Comparison of ENCODE assay signal across 10 cellular contexts in the genomic region with DNA sequence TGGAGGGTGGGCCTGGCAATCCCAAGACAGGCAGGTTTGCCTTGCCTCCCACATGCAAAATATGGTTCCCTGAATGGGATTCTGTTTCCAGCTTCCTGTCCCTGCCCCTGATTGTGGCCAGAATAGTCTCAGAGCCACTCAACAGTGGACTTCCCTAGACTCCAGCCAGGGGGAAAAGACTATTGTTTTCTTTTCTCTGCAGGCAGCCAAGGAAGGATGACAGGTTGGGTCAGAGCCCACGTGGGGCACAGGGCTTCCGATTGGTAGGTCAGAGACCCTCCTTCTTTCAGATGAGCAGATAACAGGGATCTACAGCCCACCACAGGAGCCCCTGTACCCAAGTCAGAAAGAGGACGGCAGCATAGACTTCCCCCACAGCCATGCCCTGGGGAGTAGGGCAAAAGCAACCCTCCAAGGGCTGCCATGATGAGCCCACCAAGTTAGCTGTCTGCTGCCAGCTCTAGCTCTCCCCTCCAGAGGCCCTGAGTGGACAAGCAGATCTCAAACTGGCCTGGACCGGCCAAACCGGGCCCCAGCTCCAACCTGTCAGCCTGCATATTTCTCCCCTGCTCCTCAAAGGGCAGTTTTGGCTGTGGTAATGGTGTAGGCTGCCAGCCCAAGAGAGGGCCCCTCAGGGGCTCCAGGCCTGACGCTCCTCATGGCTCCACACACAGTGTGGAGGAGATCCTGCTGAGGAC. TPM values are rescaled to one million over a fixed set of nuclear protein-coding genes. Genes with fewer than 3 reads are reported as not detected.
A peak's percentile ranks its signal among the peaks of the same experiment; 100 is the strongest.
DNase-seq lines count a peak whose midpoint lies in the region; ATAC-seq and TF ChIP-seq lines count a peak whose summit lies in the region.
"Had no signal": no experiment of that assay in that cellular context is flagged by ENCODE, and none has a peak within 500 bp of the region (broad histone marks: within the 10 kb centered on the region; RNA-seq: fewer than 3 reads in every experiment).

No MANE protein-coding gene starts in this region.

- peak overlapping the region; percentile 30; the same call in 1 of the 2 replicates for H2AFZ ChIP-seq in SK-N-SH (ENCODE audit: low read depth)

- H3K4me1 ChIP-seq in SK-N-SH (ENCODE audit: control insufficient read depth in 1 of 2, insufficient read depth in 2 of 2, low read depth in 1 of 2, low read length in 1 of 2) (peaks cover 12 to 19% of the 10 kb centered on the region in 2 experiments; a peak in 3 of 4 replicates), right cardiac atrium (ENCODE audit: control insufficient read depth, insufficient read depth, low read length) (peaks cover 15% of the 10 kb centered on the region)

- H3K27me3 ChIP-seq in SK-N-SH (ENCODE audit: insufficient read depth) (no peaks in the 10 kb centered on the region), right cardiac atrium (ENCODE audit: control insufficient read depth, insufficient read depth) (no peaks in the 10 kb centered on the region)
- H3K27me3 ChIP-seq: ovary had no signal

- no peak overlapping the region for H3K4me3 Mint-ChIP-seq in activated CD4-positive, alpha-beta memory T cell treated with anti-CD3 and anti-CD28 coated beads for 36 hours
- peak overlapping the region; percentile 72 for H3K4me3 Mint-ChIP-seq in stimulated activated effector memory CD8-positive, alpha-beta T cell treated with anti-CD3 and anti-CD28 coated beads, Interleukin-12 subunit alpha, Interleukin-12 subunit beta, amount 100 ng/mL, for 72 hours

- no peak overlapping the region for H3K9ac ChIP-seq in SK-N-SH

- H3K79me2 ChIP-seq in SK-N-SH (ENCODE audit: insufficient read depth), result no peaks in the 10 kb centered on the region

- H3K4me1 Mint-ChIP-seq in activated CD4-positive, alpha-beta memory T cell treated with anti-CD3 and anti-CD28 coated beads for 36 hours (ENCODE audit: low read depth), result peaks cover 77% of the 10 kb centered on the region
- peaks cover 87% of the 10 kb centered on the region for H3K4me1 Mint-ChIP-seq in stimulated activated effector memory CD8-positive, alpha-beta T cell treated with anti-CD3 and anti-CD28 coated beads, Interleukin-12 subunit alpha, Interleukin-12 subunit beta, amount 100 ng/mL, for 72 hours

- no peak for TF ChIP-seq CTCF in SK-N-SH (IDR thresholded peaks at IDR 0.05)

- peaks cover 15% of the 10 kb centered on the region for H3F3A ChIP-seq in SK-N-SH (replicated peaks; ENCODE audit: insufficient read depth)

- WGBS in SK-N-SH (ENCODE audit: low lambda C conversion rate), result 100% methylated on average over 3 of the region's 6 CpGs
- 40% methylated on average over 6 of the region's 6 CpGs for WGBS in right cardiac atrium

- H3K27ac ChIP-seq in SK-N-SH (ENCODE audit: low read depth in 2 of 2, low read length in 1 of 2) (no peak overlapping the region; a peak in 1 of 4 replicates), right cardiac atrium (ENCODE audit: low read length) (peak overlapping the region; percentile 90)
- H3K27ac ChIP-seq: ovary had no signal

- CTCF ChIA-PET in SK-N-SH (lab: Yijun Ruan, JAX), result interaction anchor here (1.2 to 16.1 kb wide), 12 partner anchors 9 to 228 kb away, joined by 3 to 257 read pairs (median 26); a partner anchor contains a TSS
- CTCF ChIA-PET in activated CD4-positive, alpha-beta memory T cell treated with anti-CD3 and anti-CD28 coated beads for 36 hours (lab: Charles Lee), result interaction anchor here (0.7 to 12.4 kb wide), 18 partner anchors 14 to 229 kb away, joined by 3 to 271 read pairs (median 4); a partner anchor contains a TSS

- peak overlapping the region; percentile 73 for H3K27ac Mint-ChIP-seq in activated CD4-positive, alpha-beta memory T cell treated with anti-CD3 and anti-CD28 coated beads for 36 hours
- peak overlapping the region; percentile 93 for H3K27ac Mint-ChIP-seq in stimulated activated effector memory CD8-positive, alpha-beta T cell treated with anti-CD3 and anti-CD28 coated beads, Interleukin-12 subunit alpha, Interleukin-12 subunit beta, amount 100 ng/mL, for 72 hours

- intact Hi-C loops in activated CD4-positive, alpha-beta memory T cell treated with anti-CD3 and anti-CD28 coated beads for 36 hours (cut with micrococcal nuclease), result loop anchor here (5.0 kb wide), 2 partner anchors 62 to 217 kb away; no protein-coding TSS in a partner anchor
- intact Hi-C loops in right cardiac atrium (cut with DNase I), result no loop called here

- no peak for TF ChIP-seq RAD21 in SK-N-SH (IDR thresholded peaks at IDR 0.05; ENCODE audit: low read length)

- no peak for TF ChIP-seq EP300 in SK-N-SH (IDR thresholded peaks at IDR 0.05; ENCODE audit: borderline replicate concordance in 1 of 2, low read depth in 1 of 2, low read length in 1 of 2)

- H3K4me3 ChIP-seq in SK-N-SH (ENCODE audit: low read depth in 2 of 2, low read length in 1 of 2), result no peak overlapping the region
- H3K4me3 ChIP-seq in right cardiac atrium (ENCODE audit: low read length), result no peak overlapping the region
- H3K4me3 ChIP-seq: ovary had no signal

- H3K9me3 Mint-ChIP-seq in activated CD4-positive, alpha-beta memory T cell treated with anti-CD3 and anti-CD28 coated beads for 36 hours, result no peaks in the 10 kb centered on the region
- no peaks in the 10 kb centered on the region for H3K9me3 Mint-ChIP-seq in stimulated activated effector memory CD8-positive, alpha-beta T cell treated with anti-CD3 and anti-CD28 coated beads, Interleukin-12 subunit alpha, Interleukin-12 subunit beta, amount 100 ng/mL, for 72 hours

- H3K27me3 Mint-ChIP-seq in activated CD4-positive, alpha-beta memory T cell treated with anti-CD3 and anti-CD28 coated beads for 36 hours, result no peaks in the 10 kb centered on the region

- H4K20me1 ChIP-seq in SK-N-SH (ENCODE audit: insufficient read depth), result no peaks in the 10 kb centered on the region

- H3K36me3 Mint-ChIP-seq in activated CD4-positive, alpha-beta memory T cell treated with anti-CD3 and anti-CD28 coated beads for 36 hours, result peaks cover 13% of the 10 kb centered on the region
- peaks cover 25% of the 10 kb centered on the region for H3K36me3 Mint-ChIP-seq in stimulated activated effector memory CD8-positive, alpha-beta T cell treated with anti-CD3 and anti-CD28 coated beads, Interleukin-12 subunit alpha, Interleukin-12 subunit beta, amount 100 ng/mL, for 72 hours

- POLR2A ChIA-PET in SK-N-SH (lab: Yijun Ruan, JAX), result interaction anchor here (2.6 kb wide), 1 partner anchor 60 kb away, joined by 16 read pairs; a partner anchor contains a TSS
- POLR2A ChIA-PET in activated CD4-positive, alpha-beta memory T cell treated with anti-CD3 and anti-CD28 coated beads for 36 hours (lab: Charles Lee), result interaction anchor here (0.9 to 1.3 kb wide), 3 partner anchors 19 to 120 kb away, joined by 3 to 6 read pairs (median 3); a partner anchor contains a TSS

- no peak overlapping the region for H3K4me2 ChIP-seq in SK-N-SH

- DNase-seq in SK-N-SH (no peak), right cardiac atrium (peak in 1 of 3 donors; percentile 45), DMS79 treated with DMSO at 0.1 percent for 48 hours (lab: John Stamatoyannopoulos, UW) (no peak)
- no peak for DNase-seq in activated CD4-positive, alpha-beta memory T cell treated with anti-CD3 and anti-CD28 coated beads for 36 hours
- DNase-seq in stimulated activated effector memory CD8-positive, alpha-beta T cell treated with anti-CD3 and anti-CD28 coated beads, Interleukin-12 subunit alpha, Interleukin-12 subunit beta, amount 100 ng/mL, for 72 hours (ENCODE audit: low spot score in 2 of 2), result no peak

- peaks cover 9 to 14% of the 10 kb centered on the region in 2 experiments for H3K36me3 ChIP-seq in SK-N-SH (replicated peaks in 1 of 2; ENCODE audit: control insufficient read depth in 1 of 2, insufficient read depth in 2 of 2, low read length in 1 of 2)
- H3K36me3 ChIP-seq: ovary had no signal

- no peaks in the 10 kb centered on the region for H3K9me3 ChIP-seq in SK-N-SH
- H3K9me3 ChIP-seq in right cardiac atrium (ENCODE audit: control insufficient read depth, low read length), result no peaks in the 10 kb centered on the region
- H3K9me3 ChIP-seq: ovary had no signal

- H3K9me2 ChIP-seq in SK-N-SH, result no peaks in the 10 kb centered on the region

- ATAC-seq in SK-N-SH treated with all-trans-retinoic acid at 6 μM for 48 hours, result no peak
- peak in 1 of 2 donors; percentile 53 for ATAC-seq in right cardiac atrium
- no peak for ATAC-seq in stimulated activated effector memory CD8-positive, alpha-beta T cell treated with anti-CD3 and anti-CD28 coated beads, Interleukin-12 subunit alpha, Interleukin-12 subunit beta, amount 100 ng/mL, for 72 hours
- no peak for ATAC-seq in HG03108 (IDR thresholded peaks at IDR 0.05; ENCODE audit: unreplicated experiment)
- no peak for ATAC-seq in HG03378 (IDR thresholded peaks at IDR 0.05; ENCODE audit: unreplicated experiment)

RNA-seq across cellular contexts. Expression of a gene that starts 6.3 kb away (rescaled TPM):
- polyA plus RNA-seq in SK-N-SH (2012; rRNA removed), result 0.12 TPM in 1 of 2 replicates, not detected in the other
- polyA plus RNA-seq in SK-N-SH (2012; cell fraction: cytosol; rRNA removed), result not detected in 2 replicates
- polyA plus RNA-seq in SK-N-SH (2012; cell fraction: nucleus; rRNA removed), result 0.31 and 0.38 TPM in 2 replicates
- total RNA-seq in activated CD4-positive, alpha-beta memory T cell treated with anti-CD3 and anti-CD28 coated beads for 36 hours, result under 1 TPM; 0.59 to 0.90 TPM
- total RNA-seq in right cardiac atrium, result under 1 TPM; 0.09 to 0.24 (median 0.20) TPM
- 0.05 TPM for polyA plus RNA-seq in right cardiac atrium
- total RNA-seq: A172 had no signal

RNA-seq across cellular contexts. Expression of a gene that starts 19.9 kb away (rescaled TPM):
- 157 and 188 TPM in 2 replicates for polyA plus RNA-seq in SK-N-SH (2012; rRNA removed)
- polyA plus RNA-seq in SK-N-SH (2012; cell fraction: cytosol; rRNA removed), result 81.6 and 132 TPM in 2 replicates
- 125 and 150 TPM in 2 replicates for polyA plus RNA-seq in SK-N-SH (2012; cell fraction: nucleus; rRNA removed)
- total RNA-seq in activated CD4-positive, alpha-beta memory T cell treated with anti-CD3 and anti-CD28 coated beads for 36 hours, result 100 to 1,000 TPM; 114 to 118 TPM
- total RNA-seq in right cardiac atrium, result 10 to 100 TPM; 32.0 to 70.0 (median 45.0) TPM
- 56.5 TPM for polyA plus RNA-seq in right cardiac atrium

RNA-seq across cellular contexts. Expression of a gene that starts 21.1 kb away (rescaled TPM):
- polyA plus RNA-seq in SK-N-SH (2012; rRNA removed) (42.4 and 47.9 TPM in 2 replicates), right cardiac atrium (119 TPM)
- polyA plus RNA-seq in SK-N-SH (2012; cell fraction: cytosol; rRNA removed), result 25.8 and 35.6 TPM in 2 replicates
- 43.9 and 67.3 TPM in 2 replicates for polyA plus RNA-seq in SK-N-SH (2012; cell fraction: nucleus; rRNA removed)
- 10 to 100 TPM; 64.4 to 64.5 TPM for total RNA-seq in activated CD4-positive, alpha-beta memory T cell treated with anti-CD3 and anti-CD28 coated beads for 36 hours
- 100 to 1,000 TPM in 3 of 4 donors, 10 to 100 TPM in 1; 95.7 to 123 (median 110) TPM for total RNA-seq in right cardiac atrium

RNA-seq across cellular contexts. Expression of a gene that starts 26.5 kb away (rescaled TPM):
- polyA plus RNA-seq in SK-N-SH (2012; rRNA removed) (19.2 and 23.9 TPM in 2 replicates), right cardiac atrium (9.5 TPM)
- 11.7 and 15.6 TPM in 2 replicates for polyA plus RNA-seq in SK-N-SH (2012; cell fraction: cytosol; rRNA removed)
- 56.2 and 60.9 TPM in 2 replicates for polyA plus RNA-seq in SK-N-SH (2012; cell fraction: nucleus; rRNA removed)
- total RNA-seq in activated CD4-positive, alpha-beta memory T cell treated with anti-CD3 and anti-CD28 coated beads for 36 hours, result 100 to 1,000 TPM; 111 TPM
- total RNA-seq in right cardiac atrium, result 10 to 100 TPM; 11.3 to 16.3 (median 14.7) TPM

RNA-seq across cellular contexts. Expression of a gene that starts 59.3 kb away (rescaled TPM):
- polyA plus RNA-seq in SK-N-SH (2012; rRNA removed) (41.2 and 57.8 TPM in 2 replicates), right cardiac atrium (36.9 TPM)
- 55.6 and 67.2 TPM in 2 replicates for polyA plus RNA-seq in SK-N-SH (2012; cell fraction: cytosol; rRNA removed)
- polyA plus RNA-seq in SK-N-SH (2012; cell fraction: nucleus; rRNA removed), result 11.1 and 24.5 TPM in 2 replicates
- 100 to 1,000 TPM; 110 to 111 TPM for total RNA-seq in activated CD4-positive, alpha-beta memory T cell treated with anti-CD3 and anti-CD28 coated beads for 36 hours
- 10 to 100 TPM; 61.0 to 65.5 (median 63.2) TPM for total RNA-seq in right cardiac atrium
